1 cellular context compared by ENCODE assay signal in the genomic region with DNA sequence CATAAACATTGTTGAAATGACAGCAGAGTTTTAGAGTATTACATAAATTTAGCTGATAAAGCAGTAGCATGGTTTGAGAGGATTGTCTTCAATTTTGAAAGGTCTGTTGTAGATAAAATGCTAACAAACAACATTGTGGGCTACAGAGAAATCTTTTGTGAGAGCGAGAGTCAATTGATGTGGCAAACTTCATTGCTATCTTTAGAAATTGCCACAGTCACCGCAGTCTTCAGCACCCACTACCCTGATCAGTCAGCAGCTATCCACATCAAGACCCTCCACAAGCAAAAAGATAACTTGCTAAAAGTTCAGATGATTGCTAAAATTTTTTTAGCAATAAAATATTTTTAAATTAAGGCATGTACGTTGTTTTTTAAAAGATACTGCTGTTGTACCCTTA.
TF ChIP-seq lines count a peak whose summit lies in the region.

No MANE protein-coding gene starts in this region.

TF ChIP-seq in GM12878, 131 proteins besides CTCF, POLR2A, EP300 and RAD21 (continued from another document and continues in another):
- TF ChIP-seq, protein P1, sequence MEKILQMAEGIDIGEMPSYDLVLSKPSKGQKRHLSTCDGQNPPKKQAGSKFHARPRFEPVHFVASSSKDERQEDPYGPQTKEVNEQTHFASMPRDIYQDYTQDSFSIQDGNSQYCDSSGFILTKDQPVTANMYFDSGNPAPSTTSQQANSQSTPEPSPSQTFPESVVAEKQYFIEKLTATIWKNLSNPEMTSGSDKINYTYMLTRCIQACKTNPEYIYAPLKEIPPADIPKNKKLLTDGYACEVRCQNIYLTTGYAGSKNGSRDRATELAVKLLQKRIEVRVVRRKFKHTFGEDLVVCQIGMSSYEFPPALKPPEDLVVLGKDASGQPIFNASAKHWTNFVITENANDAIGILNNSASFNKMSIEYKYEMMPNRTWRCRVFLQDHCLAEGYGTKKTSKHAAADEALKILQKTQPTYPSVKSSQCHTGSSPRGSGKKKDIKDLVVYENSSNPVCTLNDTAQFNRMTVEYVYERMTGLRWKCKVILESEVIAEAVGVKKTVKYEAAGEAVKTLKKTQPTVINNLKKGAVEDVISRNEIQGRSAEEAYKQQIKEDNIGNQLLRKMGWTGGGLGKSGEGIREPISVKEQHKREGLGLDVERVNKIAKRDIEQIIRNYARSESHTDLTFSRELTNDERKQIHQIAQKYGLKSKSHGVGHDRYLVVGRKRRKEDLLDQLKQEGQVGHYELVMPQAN (conservative IDR thresholded peaks at IDR 0.05) = no peak
- TF ChIP-seq STAT3 (IDR thresholded peaks at IDR 0.05; ENCODE audit: low read depth, low read length) (no peak), CHD4 (IDR thresholded peaks at IDR 0.05) (no peak), ZBED1 (IDR thresholded peaks at IDR 0.05; ENCODE audit: borderline replicate concordance) (no peak), RFX5 (IDR thresholded peaks at IDR 0.05; ENCODE audit: low read depth, low read length) (no peak), GABPA (IDR thresholded peaks at IDR 0.05; ENCODE audit: low read depth) (no peak), TCF3 (IDR thresholded peaks at IDR 0.05; ENCODE audit: borderline replicate concordance, insufficient read depth, low read depth, low read length) (no peak), NFYA (IDR thresholded peaks at IDR 0.05; ENCODE audit: borderline replicate concordance, low read depth, low read length) (no peak), IRF4 (IDR thresholded peaks at IDR 0.05; ENCODE audit: low read depth, low read length) (no peak), HDGF (IDR thresholded peaks at IDR 0.05) (no peak), ZNF217 (IDR thresholded peaks at IDR 0.05) (no peak; the same call in 1 of the 2 replicates), NR2F1 (conservative IDR thresholded peaks at IDR 0.05) (no peak), SMARCA5 (IDR thresholded peaks at IDR 0.05) (no peak), NFXL1 (IDR thresholded peaks at IDR 0.05; ENCODE audit: borderline replicate concordance) (no peak), FOXK2 (IDR thresholded peaks at IDR 0.05) (no peak), POLR2AphosphoS5 (IDR thresholded peaks at IDR 0.05; ENCODE audit: low read length) (no peak), BHLHE40 (IDR thresholded peaks at IDR 0.05; ENCODE audit: borderline replicate concordance in 1 of 2, low read depth in 2 of 2, low read length in 1 of 2) (no peak), SRF (IDR thresholded peaks at IDR 0.05; ENCODE audit: low read depth in 2 of 2, low read length in 2 of 2) (no peak), NR2C2 (IDR thresholded peaks at IDR 0.05; ENCODE audit: borderline replicate concordance, control insufficient read depth, insufficient read length, low read depth) (no peak), CBX5 (IDR thresholded peaks at IDR 0.05; ENCODE audit: low read depth) (no peak)
- TF ChIP-seq, protein P2, sequence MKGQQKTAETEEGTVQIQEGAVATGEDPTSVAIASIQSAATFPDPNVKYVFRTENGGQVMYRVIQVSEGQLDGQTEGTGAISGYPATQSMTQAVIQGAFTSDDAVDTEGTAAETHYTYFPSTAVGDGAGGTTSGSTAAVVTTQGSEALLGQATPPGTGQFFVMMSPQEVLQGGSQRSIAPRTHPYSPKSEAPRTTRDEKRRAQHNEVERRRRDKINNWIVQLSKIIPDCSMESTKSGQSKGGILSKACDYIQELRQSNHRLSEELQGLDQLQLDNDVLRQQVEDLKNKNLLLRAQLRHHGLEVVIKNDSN (IDR thresholded peaks at IDR 0.05; ENCODE audit: borderline replicate concordance, extremely low read length, insufficient read depth, low read depth, low read length) = no peak
- TF ChIP-seq, protein P3, sequence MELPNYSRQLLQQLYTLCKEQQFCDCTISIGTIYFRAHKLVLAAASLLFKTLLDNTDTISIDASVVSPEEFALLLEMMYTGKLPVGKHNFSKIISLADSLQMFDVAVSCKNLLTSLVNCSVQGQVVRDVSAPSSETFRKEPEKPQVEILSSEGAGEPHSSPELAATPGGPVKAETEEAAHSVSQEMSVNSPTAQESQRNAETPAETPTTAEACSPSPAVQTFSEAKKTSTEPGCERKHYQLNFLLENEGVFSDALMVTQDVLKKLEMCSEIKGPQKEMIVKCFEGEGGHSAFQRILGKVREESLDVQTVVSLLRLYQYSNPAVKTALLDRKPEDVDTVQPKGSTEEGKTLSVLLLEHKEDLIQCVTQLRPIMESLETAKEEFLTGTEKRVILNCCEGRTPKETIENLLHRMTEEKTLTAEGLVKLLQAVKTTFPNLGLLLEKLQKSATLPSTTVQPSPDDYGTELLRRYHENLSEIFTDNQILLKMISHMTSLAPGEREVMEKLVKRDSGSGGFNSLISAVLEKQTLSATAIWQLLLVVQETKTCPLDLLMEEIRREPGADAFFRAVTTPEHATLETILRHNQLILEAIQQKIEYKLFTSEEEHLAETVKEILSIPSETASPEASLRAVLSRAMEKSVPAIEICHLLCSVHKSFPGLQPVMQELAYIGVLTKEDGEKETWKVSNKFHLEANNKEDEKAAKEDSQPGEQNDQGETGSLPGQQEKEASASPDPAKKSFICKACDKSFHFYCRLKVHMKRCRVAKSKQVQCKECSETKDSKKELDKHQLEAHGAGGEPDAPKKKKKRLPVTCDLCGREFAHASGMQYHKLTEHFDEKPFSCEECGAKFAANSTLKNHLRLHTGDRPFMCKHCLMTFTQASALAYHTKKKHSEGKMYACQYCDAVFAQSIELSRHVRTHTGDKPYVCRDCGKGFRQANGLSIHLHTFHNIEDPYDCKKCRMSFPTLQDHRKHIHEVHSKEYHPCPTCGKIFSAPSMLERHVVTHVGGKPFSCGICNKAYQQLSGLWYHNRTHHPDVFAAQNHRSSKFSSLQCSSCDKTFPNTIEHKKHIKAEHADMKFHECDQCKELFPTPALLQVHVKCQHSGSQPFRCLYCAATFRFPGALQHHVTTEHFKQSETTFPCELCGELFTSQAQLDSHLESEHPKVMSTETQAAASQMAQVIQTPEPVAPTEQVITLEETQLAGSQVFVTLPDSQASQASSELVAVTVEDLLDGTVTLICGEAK (IDR thresholded peaks at IDR 0.05; ENCODE audit: borderline replicate concordance) = no peak
- TF ChIP-seq, protein P4, sequence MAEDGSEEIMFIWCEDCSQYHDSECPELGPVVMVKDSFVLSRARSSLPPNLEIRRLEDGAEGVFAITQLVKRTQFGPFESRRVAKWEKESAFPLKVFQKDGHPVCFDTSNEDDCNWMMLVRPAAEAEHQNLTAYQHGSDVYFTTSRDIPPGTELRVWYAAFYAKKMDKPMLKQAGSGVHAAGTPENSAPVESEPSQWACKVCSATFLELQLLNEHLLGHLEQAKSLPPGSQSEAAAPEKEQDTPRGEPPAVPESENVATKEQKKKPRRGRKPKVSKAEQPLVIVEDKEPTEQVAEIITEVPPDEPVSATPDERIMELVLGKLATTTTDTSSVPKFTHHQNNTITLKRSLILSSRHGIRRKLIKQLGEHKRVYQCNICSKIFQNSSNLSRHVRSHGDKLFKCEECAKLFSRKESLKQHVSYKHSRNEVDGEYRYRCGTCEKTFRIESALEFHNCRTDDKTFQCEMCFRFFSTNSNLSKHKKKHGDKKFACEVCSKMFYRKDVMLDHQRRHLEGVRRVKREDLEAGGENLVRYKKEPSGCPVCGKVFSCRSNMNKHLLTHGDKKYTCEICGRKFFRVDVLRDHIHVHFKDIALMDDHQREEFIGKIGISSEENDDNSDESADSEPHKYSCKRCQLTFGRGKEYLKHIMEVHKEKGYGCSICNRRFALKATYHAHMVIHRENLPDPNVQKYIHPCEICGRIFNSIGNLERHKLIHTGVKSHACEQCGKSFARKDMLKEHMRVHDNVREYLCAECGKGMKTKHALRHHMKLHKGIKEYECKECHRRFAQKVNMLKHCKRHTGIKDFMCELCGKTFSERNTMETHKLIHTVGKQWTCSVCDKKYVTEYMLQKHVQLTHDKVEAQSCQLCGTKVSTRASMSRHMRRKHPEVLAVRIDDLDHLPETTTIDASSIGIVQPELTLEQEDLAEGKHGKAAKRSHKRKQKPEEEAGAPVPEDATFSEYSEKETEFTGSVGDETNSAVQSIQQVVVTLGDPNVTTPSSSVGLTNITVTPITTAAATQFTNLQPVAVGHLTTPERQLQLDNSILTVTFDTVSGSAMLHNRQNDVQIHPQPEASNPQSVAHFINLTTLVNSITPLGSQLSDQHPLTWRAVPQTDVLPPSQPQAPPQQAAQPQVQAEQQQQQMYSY (CRISPR knock-in tag; IDR thresholded peaks at IDR 0.05) = no peak
- TF ChIP-seq, protein P5, sequence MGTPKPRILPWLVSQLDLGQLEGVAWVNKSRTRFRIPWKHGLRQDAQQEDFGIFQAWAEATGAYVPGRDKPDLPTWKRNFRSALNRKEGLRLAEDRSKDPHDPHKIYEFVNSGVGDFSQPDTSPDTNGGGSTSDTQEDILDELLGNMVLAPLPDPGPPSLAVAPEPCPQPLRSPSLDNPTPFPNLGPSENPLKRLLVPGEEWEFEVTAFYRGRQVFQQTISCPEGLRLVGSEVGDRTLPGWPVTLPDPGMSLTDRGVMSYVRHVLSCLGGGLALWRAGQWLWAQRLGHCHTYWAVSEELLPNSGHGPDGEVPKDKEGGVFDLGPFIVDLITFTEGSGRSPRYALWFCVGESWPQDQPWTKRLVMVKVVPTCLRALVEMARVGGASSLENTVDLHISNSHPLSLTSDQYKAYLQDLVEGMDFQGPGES (IDR thresholded peaks at IDR 0.05) = no peak
- TF ChIP-seq, protein P6, sequence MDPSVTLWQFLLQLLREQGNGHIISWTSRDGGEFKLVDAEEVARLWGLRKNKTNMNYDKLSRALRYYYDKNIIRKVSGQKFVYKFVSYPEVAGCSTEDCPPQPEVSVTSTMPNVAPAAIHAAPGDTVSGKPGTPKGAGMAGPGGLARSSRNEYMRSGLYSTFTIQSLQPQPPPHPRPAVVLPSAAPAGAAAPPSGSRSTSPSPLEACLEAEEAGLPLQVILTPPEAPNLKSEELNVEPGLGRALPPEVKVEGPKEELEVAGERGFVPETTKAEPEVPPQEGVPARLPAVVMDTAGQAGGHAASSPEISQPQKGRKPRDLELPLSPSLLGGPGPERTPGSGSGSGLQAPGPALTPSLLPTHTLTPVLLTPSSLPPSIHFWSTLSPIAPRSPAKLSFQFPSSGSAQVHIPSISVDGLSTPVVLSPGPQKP (IDR thresholded peaks at IDR 0.05; ENCODE audit: low read depth, low read length) = no peak
- TF ChIP-seq, protein P7, sequence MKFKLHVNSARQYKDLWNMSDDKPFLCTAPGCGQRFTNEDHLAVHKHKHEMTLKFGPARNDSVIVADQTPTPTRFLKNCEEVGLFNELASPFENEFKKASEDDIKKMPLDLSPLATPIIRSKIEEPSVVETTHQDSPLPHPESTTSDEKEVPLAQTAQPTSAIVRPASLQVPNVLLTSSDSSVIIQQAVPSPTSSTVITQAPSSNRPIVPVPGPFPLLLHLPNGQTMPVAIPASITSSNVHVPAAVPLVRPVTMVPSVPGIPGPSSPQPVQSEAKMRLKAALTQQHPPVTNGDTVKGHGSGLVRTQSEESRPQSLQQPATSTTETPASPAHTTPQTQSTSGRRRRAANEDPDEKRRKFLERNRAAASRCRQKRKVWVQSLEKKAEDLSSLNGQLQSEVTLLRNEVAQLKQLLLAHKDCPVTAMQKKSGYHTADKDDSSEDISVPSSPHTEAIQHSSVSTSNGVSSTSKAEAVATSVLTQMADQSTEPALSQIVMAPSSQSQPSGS (IDR thresholded peaks at IDR 0.05; ENCODE audit: low read length) = peak; percentile 45; the same call in 1 of the 2 replicates
- TF ChIP-seq, protein P8, sequence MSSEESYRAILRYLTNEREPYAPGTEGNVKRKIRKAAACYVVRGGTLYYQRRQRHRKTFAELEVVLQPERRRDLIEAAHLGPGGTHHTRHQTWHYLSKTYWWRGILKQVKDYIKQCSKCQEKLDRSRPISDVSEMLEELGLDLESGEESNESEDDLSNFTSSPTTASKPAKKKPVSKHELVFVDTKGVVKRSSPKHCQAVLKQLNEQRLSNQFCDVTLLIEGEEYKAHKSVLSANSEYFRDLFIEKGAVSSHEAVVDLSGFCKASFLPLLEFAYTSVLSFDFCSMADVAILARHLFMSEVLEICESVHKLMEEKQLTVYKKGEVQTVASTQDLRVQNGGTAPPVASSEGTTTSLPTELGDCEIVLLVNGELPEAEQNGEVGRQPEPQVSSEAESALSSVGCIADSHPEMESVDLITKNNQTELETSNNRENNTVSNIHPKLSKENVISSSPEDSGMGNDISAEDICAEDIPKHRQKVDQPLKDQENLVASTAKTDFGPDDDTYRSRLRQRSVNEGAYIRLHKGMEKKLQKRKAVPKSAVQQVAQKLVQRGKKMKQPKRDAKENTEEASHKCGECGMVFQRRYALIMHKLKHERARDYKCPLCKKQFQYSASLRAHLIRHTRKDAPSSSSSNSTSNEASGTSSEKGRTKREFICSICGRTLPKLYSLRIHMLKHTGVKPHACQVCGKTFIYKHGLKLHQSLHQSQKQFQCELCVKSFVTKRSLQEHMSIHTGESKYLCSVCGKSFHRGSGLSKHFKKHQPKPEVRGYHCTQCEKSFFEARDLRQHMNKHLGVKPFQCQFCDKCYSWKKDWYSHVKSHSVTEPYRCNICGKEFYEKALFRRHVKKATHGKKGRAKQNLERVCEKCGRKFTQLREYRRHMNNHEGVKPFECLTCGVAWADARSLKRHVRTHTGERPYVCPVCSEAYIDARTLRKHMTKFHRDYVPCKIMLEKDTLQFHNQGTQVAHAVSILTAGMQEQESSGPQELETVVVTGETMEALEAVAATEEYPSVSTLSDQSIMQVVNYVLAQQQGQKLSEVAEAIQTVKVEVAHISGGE (CRISPR knock-in tag; IDR thresholded peaks at IDR 0.05) = no peak
- TF ChIP-seq, protein P9, sequence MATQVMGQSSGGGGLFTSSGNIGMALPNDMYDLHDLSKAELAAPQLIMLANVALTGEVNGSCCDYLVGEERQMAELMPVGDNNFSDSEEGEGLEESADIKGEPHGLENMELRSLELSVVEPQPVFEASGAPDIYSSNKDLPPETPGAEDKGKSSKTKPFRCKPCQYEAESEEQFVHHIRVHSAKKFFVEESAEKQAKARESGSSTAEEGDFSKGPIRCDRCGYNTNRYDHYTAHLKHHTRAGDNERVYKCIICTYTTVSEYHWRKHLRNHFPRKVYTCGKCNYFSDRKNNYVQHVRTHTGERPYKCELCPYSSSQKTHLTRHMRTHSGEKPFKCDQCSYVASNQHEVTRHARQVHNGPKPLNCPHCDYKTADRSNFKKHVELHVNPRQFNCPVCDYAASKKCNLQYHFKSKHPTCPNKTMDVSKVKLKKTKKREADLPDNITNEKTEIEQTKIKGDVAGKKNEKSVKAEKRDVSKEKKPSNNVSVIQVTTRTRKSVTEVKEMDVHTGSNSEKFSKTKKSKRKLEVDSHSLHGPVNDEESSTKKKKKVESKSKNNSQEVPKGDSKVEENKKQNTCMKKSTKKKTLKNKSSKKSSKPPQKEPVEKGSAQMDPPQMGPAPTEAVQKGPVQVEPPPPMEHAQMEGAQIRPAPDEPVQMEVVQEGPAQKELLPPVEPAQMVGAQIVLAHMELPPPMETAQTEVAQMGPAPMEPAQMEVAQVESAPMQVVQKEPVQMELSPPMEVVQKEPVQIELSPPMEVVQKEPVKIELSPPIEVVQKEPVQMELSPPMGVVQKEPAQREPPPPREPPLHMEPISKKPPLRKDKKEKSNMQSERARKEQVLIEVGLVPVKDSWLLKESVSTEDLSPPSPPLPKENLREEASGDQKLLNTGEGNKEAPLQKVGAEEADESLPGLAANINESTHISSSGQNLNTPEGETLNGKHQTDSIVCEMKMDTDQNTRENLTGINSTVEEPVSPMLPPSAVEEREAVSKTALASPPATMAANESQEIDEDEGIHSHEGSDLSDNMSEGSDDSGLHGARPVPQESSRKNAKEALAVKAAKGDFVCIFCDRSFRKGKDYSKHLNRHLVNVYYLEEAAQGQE (IDR thresholded peaks at IDR 0.05; ENCODE audit: low read depth, low read length) = no peak
